32 cellular contexts compared by ENCODE assay signal in the genomic region with DNA sequence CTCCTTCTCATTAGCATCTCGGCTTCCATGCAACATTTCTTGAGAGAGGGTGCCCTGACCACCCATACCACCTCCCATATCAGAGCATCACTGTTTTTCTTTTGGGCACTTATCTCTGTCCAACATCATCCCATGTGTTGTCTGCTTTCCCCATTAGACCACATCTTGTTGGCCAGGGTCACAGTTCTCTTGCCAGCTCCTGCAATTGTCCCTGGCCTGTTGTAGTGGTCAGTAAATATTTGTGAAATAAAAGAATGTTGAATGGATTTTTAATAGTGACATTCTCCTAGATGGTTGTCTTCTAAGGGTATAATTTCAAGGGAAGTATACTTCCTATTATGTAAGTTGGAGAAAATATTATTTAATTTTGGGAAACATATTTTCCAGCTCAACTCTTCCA.
"Had no signal": no experiment of that assay in that cellular context is flagged by ENCODE, and none has a peak within 500 bp of the region (broad histone marks: within the 10 kb centered on the region; RNA-seq: fewer than 3 reads in every experiment).

No MANE protein-coding gene starts in this region.

- ATAC-seq: activated T-cell treated with anti-CD3 and anti-CD28 coated beads, Interleukin-2, amount 50 U/mL, for 72 hours; activated T-helper 17 cell treated with anti-CD3 and anti-CD28 coated beads, Interleukin-2, amount 50 U/mL, for 72 hours had no signal

- H3K4me1 Mint-ChIP-seq: activated T-helper 17 cell treated with anti-CD3 and anti-CD28 coated beads, Interleukin-2, amount 50 U/mL, for 72 hours had no signal

- H3K4me2 ChIP-seq: PC-9 had no signal

- H3K36me3 ChIP-seq: breast epithelium, WERI-Rb-1 had no signal

- H3K27ac Mint-ChIP-seq: activated CD4-positive, alpha-beta memory T cell treated with anti-CD3 and anti-CD28 coated beads, Interleukin-2, amount 10 ng/mL, durations not matched to agents 7 days and 5 days; activated naive CD8-positive, alpha-beta T cell treated with anti-CD3 and anti-CD28 coated beads for 36 hours; activated T-cell treated with anti-CD3 and anti-CD28 coated beads, Interleukin-2, amount 50 U/mL, for 72 hours; activated T-helper 17 cell treated with anti-CD3 and anti-CD28 coated beads, Interleukin-2, amount 50 U/mL, for 72 hours had no signal

- DNase-seq: activated CD4-positive, alpha-beta memory T cell treated with anti-CD3 and anti-CD28 coated beads, Interleukin-2, amount 10 ng/mL, durations not matched to agents 7 days and 5 days; activated CD4-positive, alpha-beta T cell treated with anti-CD3 and anti-CD28 coated beads for 1 hour; activated CD4-positive, alpha-beta T cell treated with anti-CD3 and anti-CD28 coated beads for 48 hours; activated CD4-positive, CD25-positive, alpha-beta regulatory T cell; activated effector memory CD4-positive, alpha-beta T cell treated with anti-CD3 and anti-CD28 coated beads, Interleukin-2, amount 50 U/mL, for 16 hours; activated naive CD4-positive, alpha-beta T cell; activated naive CD4-positive, alpha-beta T cell treated with anti-CD3 and anti-CD28 coated beads, Interleukin-2, amount 50 U/mL, for 16 hours; activated naive CD8-positive, alpha-beta T cell treated with anti-CD3 and anti-CD28 coated beads for 36 hours; activated T-cell treated with anti-CD3 and anti-CD28 coated beads, Interleukin-2, amount 50 U/mL, for 1 hour; activated T-cell treated with anti-CD3 and anti-CD28 coated beads, Interleukin-2, amount 50 U/mL, for 72 hours; amniotic stem cell; aorta; NCI-H1105; NCI-H1417 treated with DMSO at 0.1 percent for 48 hours; NCI-H1694; NCI-H1930; NCI-H2081 treated with DMSO at 0.1 percent for 48 hours; NCI-H446 treated with DMSO at 0.1 percent for 48 hours; NCI-H524; NCI-H69; NCI-H82; NK-92 treated with Interleukin-12 subunit alpha and Interleukin-12 subunit beta, amount 100 ng/mL, for 24 hours; PC-9; SW 1271; T-helper 1 cell; T-helper 2 cell; T-helper 9 cell; WERI-Rb-1 had no signal

- H3K27ac ChIP-seq: PC-9, RWPE1, WERI-Rb-1 had no signal

- H3K4me3 ChIP-seq: breast epithelium, K562, PC-9 had no signal

- H3K4me1 ChIP-seq: breast epithelium had no signal

- H3K27me3 ChIP-seq: breast epithelium had no signal

- H2AFZ ChIP-seq: PC-9 had no signal

- H3K27me3 Mint-ChIP-seq: activated naive CD8-positive, alpha-beta T cell treated with anti-CD3 and anti-CD28 coated beads for 36 hours; activated T-helper 17 cell treated with anti-CD3 and anti-CD28 coated beads, Interleukin-2, amount 50 U/mL, for 72 hours had no signal

- H3K9me3 Mint-ChIP-seq: activated CD4-positive, alpha-beta memory T cell treated with anti-CD3 and anti-CD28 coated beads, Interleukin-2, amount 10 ng/mL, durations not matched to agents 7 days and 5 days; activated naive CD8-positive, alpha-beta T cell treated with anti-CD3 and anti-CD28 coated beads for 36 hours; activated T-cell treated with anti-CD3 and anti-CD28 coated beads, Interleukin-2, amount 50 U/mL, for 72 hours; activated T-helper 17 cell treated with anti-CD3 and anti-CD28 coated beads, Interleukin-2, amount 50 U/mL, for 72 hours had no signal

- H3K9me3 ChIP-seq: breast epithelium had no signal

- H3K4me3 Mint-ChIP-seq: activated CD4-positive, alpha-beta memory T cell treated with anti-CD3 and anti-CD28 coated beads, Interleukin-2, amount 10 ng/mL, durations not matched to agents 7 days and 5 days; activated naive CD8-positive, alpha-beta T cell treated with anti-CD3 and anti-CD28 coated beads for 36 hours; activated T-cell treated with anti-CD3 and anti-CD28 coated beads, Interleukin-2, amount 50 U/mL, for 72 hours; activated T-helper 17 cell treated with anti-CD3 and anti-CD28 coated beads, Interleukin-2, amount 50 U/mL, for 72 hours had no signal

- H3K36me3 Mint-ChIP-seq: activated naive CD8-positive, alpha-beta T cell treated with anti-CD3 and anti-CD28 coated beads for 36 hours had no signal
